In genomic region chr21:19507682-19508260, GRCh38 we compare ENCODE assay signal across 13 cellular contexts.
DNase-seq lines count a peak whose midpoint lies in the region; ATAC-seq and TF ChIP-seq lines count a peak whose summit lies in the region.
"Had no signal": no experiment of that assay in that cellular context is flagged by ENCODE, and none has a peak within 500 bp of the region (broad histone marks: within the 10 kb centered on the region; RNA-seq: fewer than 3 reads in every experiment).

No MANE protein-coding gene starts in this region.

- H3F3A ChIP-seq in PC-9 (ENCODE audit: insufficient read depth, low read depth) = no peaks in the 10 kb centered on the region

- ATAC-seq in GM18858 (IDR thresholded peaks at IDR 0.05; ENCODE audit: unreplicated experiment) (no peak), HG03095 (IDR thresholded peaks at IDR 0.05; ENCODE audit: unreplicated experiment) (no peak)
- ATAC-seq: activated T-cell treated with anti-CD3 and anti-CD28 coated beads, Interleukin-2, amount 50 U/mL, for 4 hours had no signal

- WGBS in hepatocyte (ENCODE audit: low lambda C conversion rate, missing lambda C conversion rate) = 65% methylated on average over 3 of the region's 3 CpGs

- H4K20me1 ChIP-seq in PC-9 (ENCODE audit: insufficient read depth) = no peaks in the 10 kb centered on the region
- H4K20me1 ChIP-seq in hepatocyte (ENCODE audit: insufficient read depth, poor library complexity, severe bottlenecking) = no peaks in the 10 kb centered on the region

- H3K9me2 ChIP-seq in PC-9 (ENCODE audit: insufficient read depth) = no peaks in the 10 kb centered on the region
- H3K9me2 ChIP-seq in hepatocyte (replicated peaks; ENCODE audit: insufficient read depth) = no peaks in the 10 kb centered on the region

- H3K27ac ChIP-seq in PC-9 = no peak overlapping the region
- no peak overlapping the region for H3K27ac ChIP-seq in hepatocyte

- H3K4me3 ChIP-seq in PC-9 (no peak overlapping the region), hepatocyte (no peak overlapping the region)

- H3K9me3 ChIP-seq in PC-9 (ENCODE audit: insufficient read depth, low read depth) = no peaks in the 10 kb centered on the region
- H3K9me3 ChIP-seq in hepatocyte (ENCODE audit: low read depth) = no peaks in the 10 kb centered on the region

- H3K4me1 ChIP-seq in PC-9 (replicated peaks; ENCODE audit: insufficient read depth) (no peaks in the 10 kb centered on the region), hepatocyte (ENCODE audit: insufficient read depth) (no peaks in the 10 kb centered on the region)

- DNase-seq in DMS53 (lab: John Stamatoyannopoulos, UW) (peak; percentile 56), HT-29 (ENCODE audit: low spot score) (peak; percentile 11), PC-9 (no peak), hepatocyte (ENCODE audit: low spot score) (peak; percentile 15), AG08395 (ENCODE audit: low spot score) (no peak)
- no peak for DNase-seq in activated CD8-positive, alpha-beta memory T cell treated with anti-CD3 and anti-CD28 coated beads, Interleukin-2, amount 50 U/mL, for 4 hours
- DNase-seq: activated T-cell treated with anti-CD3 and anti-CD28 coated beads, Interleukin-2, amount 50 U/mL, for 4 hours; HCEC 1CT; mammary epithelial cell; NCI-H2227 treated with DMSO at 0.1 percent for 48 hours; retina had no signal

- intact Hi-C loops in PC-9 (cut with micrococcal nuclease; ENCODE audit: unreplicated experiment) = loop anchor here (5.0 kb wide), 1 partner anchor 1375 kb away; no protein-coding TSS in a partner anchor

- no peak overlapping the region for H3K4me2 ChIP-seq in PC-9
- H3K4me2 ChIP-seq in hepatocyte = no peak overlapping the region

- H3K36me3 ChIP-seq in PC-9 (ENCODE audit: low read depth) (no peaks in the 10 kb centered on the region), hepatocyte (replicated peaks; ENCODE audit: insufficient read depth, low read depth) (no peaks in the 10 kb centered on the region)

- H3K27me3 ChIP-seq in PC-9 (ENCODE audit: insufficient read depth, low read depth) (no peaks in the 10 kb centered on the region), hepatocyte (no peaks in the 10 kb centered on the region)

- no peaks in the 10 kb centered on the region for H3K79me2 ChIP-seq in PC-9 (ENCODE audit: low read depth)
- no peaks in the 10 kb centered on the region for H3K79me2 ChIP-seq in hepatocyte

- H2AFZ ChIP-seq in PC-9 (no peak overlapping the region), hepatocyte (no peak overlapping the region)

- POLR2A ChIA-PET in PC-9 (lab: Charles Lee; ENCODE audit: unreplicated experiment) = no interaction called here

- no TSS peak for BruUV-seq in PC-9 (replicated peaks; lab: Mats Ljungman, UMichigan)

- CTCF ChIA-PET in PC-9 (lab: Charles Lee) = no interaction called here

- TF ChIP-seq CTCF in PC-9 (conservative IDR thresholded peaks at IDR 0.05) (peak; percentile 55), hepatocyte (IDR thresholded peaks at IDR 0.05; ENCODE audit: poor library complexity) (peak; percentile 44)

Comparison
In these comparisons a context has a peak if more than half of its experiments do, and no peak if none do; other contexts are left out.
1. DNase-seq: peak in DMS53 (single experiment), HT-29 (single experiment) and hepatocyte (single experiment); none in PC-9 (0 of 2), AG08395 (single experiment) and activated CD8-positive, alpha-beta memory T cell treated with anti-CD3 and anti-CD28 coated beads, Interleukin-2, amount 50 U/mL, for 4 hours (single experiment).